Comparison of ENCODE assay signal across 9 cellular contexts in the genomic region with DNA sequence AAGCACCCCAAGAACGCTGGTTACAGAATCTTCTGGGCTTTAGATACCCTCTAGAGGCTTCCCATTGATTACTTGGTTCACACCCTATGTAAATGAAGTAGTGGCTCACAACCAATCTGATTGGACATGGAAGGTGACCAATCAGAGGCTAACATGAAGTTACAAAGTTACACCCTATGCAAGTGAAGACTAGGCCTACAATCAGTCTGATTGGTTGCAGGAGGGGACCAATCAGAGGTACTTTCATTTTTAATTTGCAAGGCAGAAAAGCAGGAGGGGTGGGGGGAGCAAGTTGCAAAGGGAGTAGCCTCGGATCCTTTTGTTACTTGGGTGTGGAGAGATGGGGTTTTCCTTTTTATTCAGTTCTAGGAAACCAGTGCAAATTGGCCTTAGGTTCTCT. TPM values are rescaled to one million over a fixed set of nuclear protein-coding genes. Genes with fewer than 3 reads are reported as not detected.
DNase-seq lines count a peak whose midpoint lies in the region; ATAC-seq and TF ChIP-seq lines count a peak whose summit lies in the region.
"Had no signal": no experiment of that assay in that cellular context is flagged by ENCODE, and none has a peak within 500 bp of the region (broad histone marks: within the 10 kb centered on the region; RNA-seq: fewer than 3 reads in every experiment).

No MANE protein-coding gene starts in this region.

- H3K36me3 Mint-ChIP-seq in activated naive CD4-positive, alpha-beta T cell treated with anti-CD3 and anti-CD28 coated beads, Interleukin-2, amount 50 U/mL, for 72 hours: no peaks in the 10 kb centered on the region
- no peaks in the 10 kb centered on the region for H3K36me3 Mint-ChIP-seq in stimulated activated effector memory CD8-positive, alpha-beta T cell treated with anti-CD3 and anti-CD28 coated beads, Interleukin-12 subunit alpha, Interleukin-12 subunit beta, amount 100 ng/mL, for 72 hours

- no peaks in the 10 kb centered on the region for H3K9me3 Mint-ChIP-seq in activated naive CD4-positive, alpha-beta T cell treated with anti-CD3 and anti-CD28 coated beads, Interleukin-2, amount 50 U/mL, for 72 hours
- H3K9me3 Mint-ChIP-seq in stimulated activated effector memory CD8-positive, alpha-beta T cell treated with anti-CD3 and anti-CD28 coated beads, Interleukin-12 subunit alpha, Interleukin-12 subunit beta, amount 100 ng/mL, for 72 hours: no peaks in the 10 kb centered on the region

- no peak overlapping the region for H3K4me3 Mint-ChIP-seq in stimulated activated effector memory CD8-positive, alpha-beta T cell treated with anti-CD3 and anti-CD28 coated beads, Interleukin-12 subunit alpha, Interleukin-12 subunit beta, amount 100 ng/mL, for 72 hours

- peaks cover 10% of the 10 kb centered on the region for H3K4me1 Mint-ChIP-seq in stimulated activated effector memory CD8-positive, alpha-beta T cell treated with anti-CD3 and anti-CD28 coated beads, Interleukin-12 subunit alpha, Interleukin-12 subunit beta, amount 100 ng/mL, for 72 hours

- no peak for DNase-seq in activated naive CD4-positive, alpha-beta T cell treated with anti-CD3 and anti-CD28 coated beads, Interleukin-2, amount 50 U/mL, for 72 hours (ENCODE audit: low spot score in 2 of 2)
- no peak for DNase-seq in activated naive CD4-positive, alpha-beta T cell treated with anti-CD3 and anti-CD28 coated beads, Interleukin-2, amount 50 U/mL, for 16 hours
- peak; percentile 54 for DNase-seq in OCI-M1 (lab: John Stamatoyannopoulos, UW)
- peak; percentile 55 to 57 for DNase-seq in erythroblast (lab: John Stamatoyannopoulos, UW)
- no peak for DNase-seq in stimulated activated effector memory CD8-positive, alpha-beta T cell treated with anti-CD3 and anti-CD28 coated beads, Interleukin-12 subunit alpha, Interleukin-12 subunit beta, amount 100 ng/mL, for 72 hours (ENCODE audit: low spot score in 2 of 2)
- DNase-seq in D341Med (ENCODE audit: low spot score): no peak
- DNase-seq in NK-92 treated with Interleukin-12 subunit alpha and Interleukin-12 subunit beta, amount 100 ng/mL, for 24 hours (lab: John Stamatoyannopoulos, UW): no peak
- DNase-seq in dedifferentiated amniotic fluid mesenchymal stem cell (ENCODE audit: extremely low spot score): no peak

- no peak overlapping the region for H3K27ac Mint-ChIP-seq in activated naive CD4-positive, alpha-beta T cell treated with anti-CD3 and anti-CD28 coated beads, Interleukin-2, amount 50 U/mL, for 72 hours
- H3K27ac Mint-ChIP-seq in stimulated activated effector memory CD8-positive, alpha-beta T cell treated with anti-CD3 and anti-CD28 coated beads, Interleukin-12 subunit alpha, Interleukin-12 subunit beta, amount 100 ng/mL, for 72 hours: no peak overlapping the region

- ATAC-seq in activated naive CD4-positive, alpha-beta T cell treated with anti-CD3 and anti-CD28 coated beads, Interleukin-2, amount 50 U/mL, for 72 hours: peak; percentile 70 to 92
- ATAC-seq in stimulated activated effector memory CD8-positive, alpha-beta T cell treated with anti-CD3 and anti-CD28 coated beads, Interleukin-12 subunit alpha, Interleukin-12 subunit beta, amount 100 ng/mL, for 72 hours: peak; percentile 78

- no peak for TF ChIP-seq POLR2A in erythroblast (IDR thresholded peaks at IDR 0.05; ENCODE audit: low read length)

RNA-seq across cellular contexts. Expression of gene RTP2, which starts 11.1 kb away (rescaled TPM):
- not detected for total RNA-seq in activated naive CD4-positive, alpha-beta T cell treated with anti-CD3 and anti-CD28 coated beads, Interleukin-2, amount 50 U/mL, for 72 hours
- total RNA-seq: posterior vena cava had no signal

RNA-seq across cellular contexts. Expression of gene BCL6, which starts 31.8 kb away (rescaled TPM):
- total RNA-seq in activated naive CD4-positive, alpha-beta T cell treated with anti-CD3 and anti-CD28 coated beads, Interleukin-2, amount 50 U/mL, for 72 hours: 100 to 1,000 TPM; 103 to 114 TPM

RNA-seq across cellular contexts. Expression of gene SST, which starts 43.3 kb away (rescaled TPM):
- not detected for total RNA-seq in activated naive CD4-positive, alpha-beta T cell treated with anti-CD3 and anti-CD28 coated beads, Interleukin-2, amount 50 U/mL, for 72 hours
- total RNA-seq: posterior vena cava had no signal

Comparison
In these comparisons a context has a peak if more than half of its experiments do, and no peak if none do; other contexts are left out.
1. DNase-seq: peak in OCI-M1 (single experiment) and erythroblast (2 of 2); none in activated naive CD4-positive, alpha-beta T cell treated with anti-CD3 and anti-CD28 coated beads, Interleukin-2, amount 50 U/mL, for 72 hours (0 of 2), activated naive CD4-positive, alpha-beta T cell treated with anti-CD3 and anti-CD28 coated beads, Interleukin-2, amount 50 U/mL, for 16 hours (single experiment), stimulated activated effector memory CD8-positive, alpha-beta T cell treated with anti-CD3 and anti-CD28 coated beads, Interleukin-12 subunit alpha, Interleukin-12 subunit beta, amount 100 ng/mL, for 72 hours (0 of 2), D341Med (single experiment), NK-92 treated with Interleukin-12 subunit alpha and Interleukin-12 subunit beta, amount 100 ng/mL, for 24 hours (single experiment) and dedifferentiated amniotic fluid mesenchymal stem cell (single experiment).